Comparison of ENCODE assay signal across 8 cellular contexts in the genomic region with DNA sequence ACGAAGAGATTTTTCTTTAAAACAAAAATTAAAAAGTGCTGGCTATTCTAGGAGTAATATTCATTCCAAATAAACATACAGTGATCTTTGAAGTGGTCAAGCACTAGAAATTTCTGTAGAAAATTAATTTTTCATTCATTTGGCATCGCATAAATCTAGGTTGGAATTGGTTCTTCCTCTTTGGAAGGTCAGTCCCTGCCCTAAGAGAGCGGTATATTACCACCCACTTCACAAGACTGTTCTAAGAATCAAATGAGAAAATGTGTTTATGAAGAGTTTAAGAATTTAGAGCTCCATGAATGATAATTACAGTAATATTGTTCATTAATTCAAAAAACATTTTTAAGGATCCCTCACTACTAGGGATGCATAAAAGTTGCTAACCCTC. TPM values are rescaled to one million over a fixed set of nuclear protein-coding genes. Genes with fewer than 3 reads are reported as not detected.
DNase-seq lines count a peak whose midpoint lies in the region; ATAC-seq, FAIRE-seq and TF ChIP-seq lines count a peak whose summit lies in the region.

No MANE protein-coding gene starts in this region.

- ATAC-seq in mucosa of descending colon (no peak), GM21423 (IDR thresholded peaks at IDR 0.05; ENCODE audit: unreplicated experiment) (no peak)

- peaks cover 6% of the 10 kb centered on the region for H3K4me1 ChIP-seq in ACC112 (ENCODE audit: control insufficient read depth, insufficient read depth, low read length, unreplicated experiment)
- peaks cover 5% of the 10 kb centered on the region for H3K4me1 ChIP-seq in mammary epithelial cell (ENCODE audit: insufficient read depth, low read length)
- H3K4me1 ChIP-seq in mucosa of descending colon (ENCODE audit: low read depth) = peaks cover 7% of the 10 kb centered on the region

- H3K4me1 Mint-ChIP-seq in HFFc6 (ENCODE audit: low read depth) = peaks cover 23% of the 10 kb centered on the region

- H3K4me3 Mint-ChIP-seq in HFFc6 = peak overlapping the region; percentile 99

- BruUV-seq in mammary epithelial cell (replicated peaks; lab: Mats Ljungman, UMichigan) = no TSS peak

- peaks cover 20% of the 10 kb centered on the region for H3K79me2 ChIP-seq in ACC112 (ENCODE audit: control insufficient read depth, insufficient read depth, low read length, unreplicated experiment)
- peaks cover 23% of the 10 kb centered on the region for H3K79me2 ChIP-seq in mammary epithelial cell (ENCODE audit: insufficient read depth, low read length)

- 71% methylated on average over 3 of the region's 3 CpGs for WGBS in mammary epithelial cell (ENCODE audit: low coverage, missing lambda C conversion rate)

- peak overlapping the region; percentile 50 for H3K9ac ChIP-seq in mammary epithelial cell (ENCODE audit: insufficient read depth, low read length)

- no peak for FAIRE-seq in GM12891 (lab: Jason Lieb, UNC)

- intact Hi-C loops in mammary epithelial cell (cut with micrococcal nuclease) (loop anchor here (1.0 to 2.0 kb wide), 2 partner anchors 57 to 153 kb away; a partner anchor contains a TSS), mucosa of descending colon (cut with DNase I, micrococcal nuclease) (loop anchor here in 1 of 2 donors (10.0 kb wide), 1 partner anchor 151 kb away; no protein-coding TSS in a partner anchor)

- H3K36me3 ChIP-seq in ACC112 (ENCODE audit: insufficient read depth, low read length) (peaks cover 6% of the 10 kb centered on the region; the same call in 1 of the 2 replicates), mammary epithelial cell (ENCODE audit: insufficient read depth, low read length) (peaks cover 2% of the 10 kb centered on the region), mucosa of descending colon (ENCODE audit: low read depth) (no peaks in the 10 kb centered on the region)

- H3K27ac Mint-ChIP-seq in HFFc6 = peak overlapping the region; percentile 92

- no peak for TF ChIP-seq CTCF in HFFc6 (IDR thresholded peaks at IDR 0.05)
- no peak for TF ChIP-seq CTCF in mammary epithelial cell (conservative IDR thresholded peaks at IDR 0.05 in 1 of 2, IDR thresholded peaks at IDR 0.05 in 1 of 2; ENCODE audit: extremely low read depth in 1 of 2, insufficient read depth in 1 of 2, low read depth in 1 of 2, low read length in 2 of 2)
- TF ChIP-seq CTCF in mucosa of descending colon (IDR thresholded peaks at IDR 0.05) = no peak

- CTCF ChIA-PET in mammary epithelial cell (lab: Charles Lee; ENCODE audit: low non-redundant PET) = interaction anchor here (0.6 kb wide), 1 partner anchor 19 kb away, joined by 4 read pairs; no protein-coding TSS in a partner anchor

- H3K27me3 ChIP-seq in ACC112 (ENCODE audit: insufficient read depth, low read length) = no peaks in the 10 kb centered on the region
- no peaks in the 10 kb centered on the region for H3K27me3 ChIP-seq in mammary epithelial cell (ENCODE audit: insufficient read depth, low read length)

- in situ Hi-C loops in mammary epithelial cell (cut with MboI; ENCODE audit: low sequenced_read_pairs in 2 of 2) = no loop called here

- H3K27ac ChIP-seq in ACC112 (ENCODE audit: low read depth, low read length) (peak overlapping the region; percentile 35), mammary epithelial cell (ENCODE audit: insufficient read depth, low read depth, low read length) (peak overlapping the region; percentile 78)

- H3K4me2 ChIP-seq in mammary epithelial cell (ENCODE audit: insufficient read depth, low read depth, low read length) = peak overlapping the region; percentile 89

- H3K27me3 Mint-ChIP-seq in HFFc6 (ENCODE audit: insufficient read depth) = no peaks in the 10 kb centered on the region; the same call in 1 of the 2 replicates

- dilution Hi-C loops in mammary epithelial cell (cut with HindIII; ENCODE audit: low sequenced_read_pairs) = no loop called here

- no peaks in the 10 kb centered on the region for H3K9me3 Mint-ChIP-seq in HFFc6

- DNase-seq in HFFc6 (no peak), mammary epithelial cell (peak; percentile 4), mucosa of descending colon (no peak), NCI-H1436 (lab: John Stamatoyannopoulos, UW) (no peak), cerebellar nuclear complex (lab: John Stamatoyannopoulos, UW) (no peak), GM12891 (ENCODE audit: insufficient read length, low spot score) (no peak)

- peak overlapping the region; percentile 93 for H3K4me3 ChIP-seq in ACC112 (ENCODE audit: low read depth, low read length)
- H3K4me3 ChIP-seq in mammary epithelial cell (replicated peaks in 1 of 3; ENCODE audit: insufficient read depth in 1 of 3, low read depth in 2 of 3, low read length in 3 of 3) = peak overlapping the region; percentile 64 to 92 (median 79)
- peak overlapping the region; percentile 39 for H3K4me3 ChIP-seq in mucosa of descending colon

- H2AFZ ChIP-seq in ACC112 (ENCODE audit: low read length, unreplicated experiment) (peak overlapping the region; percentile 82), mammary epithelial cell (ENCODE audit: low read depth, low read length) (peak overlapping the region; percentile 94)

- TF ChIP-seq POLR2A in GM12891 (IDR thresholded peaks at IDR 0.05; ENCODE audit: low read depth, low read length) = no peak

- H4K20me1 ChIP-seq in mammary epithelial cell (ENCODE audit: insufficient read depth, low read length) = no peaks in the 10 kb centered on the region

- H3K9me3 ChIP-seq in mammary epithelial cell (replicated peaks; ENCODE audit: insufficient read depth, low read length) (no peaks in the 10 kb centered on the region), mucosa of descending colon (no peaks in the 10 kb centered on the region)

- no peaks in the 10 kb centered on the region for H3K36me3 Mint-ChIP-seq in HFFc6 (ENCODE audit: low read depth)

TF ChIP-seq in GM12891, 5 proteins besides CTCF, POLR2A, EP300 and RAD21:
- TF ChIP-seq SPI1 (IDR thresholded peaks at IDR 0.05; ENCODE audit: low read depth, low read length) (no peak), POU2F2 (IDR thresholded peaks at IDR 0.05; ENCODE audit: low read depth, low read length) (no peak), TAF1 (IDR thresholded peaks at IDR 0.05; ENCODE audit: low read depth, low read length) (no peak), POLR2AphosphoS5 (IDR thresholded peaks at IDR 0.05; ENCODE audit: low read depth, low read length) (no peak), PAX5 (IDR thresholded peaks at IDR 0.05; ENCODE audit: insufficient read depth, low read length, severe bottlenecking) (no peak)

RNA-seq across cellular contexts. Expression of a gene that starts 0.4 kb away (rescaled TPM):
- 1 to 10 TPM; 6.6 to 9.6 (median 9.0) TPM for total RNA-seq in HFFc6 (2021; fragmentation: NEBNext Ultra II Directional; extraction: Animal tissue kit (Norgen Biotek cat#: 25700))
- 10 to 100 TPM; 15.3 to 18.2 TPM for total RNA-seq in mammary epithelial cell
- 14.3 TPM for polyA plus RNA-seq in mammary epithelial cell
- 12.6 TPM for polyA minus RNA-seq in mammary epithelial cell
- total RNA-seq in mucosa of descending colon = 1 to 10 TPM; 7.9 to 8.2 (median 8.1) TPM
- polyA plus RNA-seq in GM12891 (2012; ENCODE audit: low read depth, missing spikeins) = 21.8 TPM

RNA-seq across cellular contexts. Expression of a gene that starts 10.6 kb away (rescaled TPM):
- total RNA-seq in HFFc6 (2021; fragmentation: NEBNext Ultra II Directional; extraction: Animal tissue kit (Norgen Biotek cat#: 25700)) = 100 to 1,000 TPM; 199 to 255 (median 241) TPM
- total RNA-seq in mammary epithelial cell (100 to 1,000 TPM in 1 of 2 donors, 10 to 100 TPM in 1; 97.6 to 169 TPM), mucosa of descending colon (100 to 1,000 TPM in 2 of 3 donors, 10 to 100 TPM in 1; 84.4 to 148 (median 122) TPM)
- 45.6 TPM for polyA plus RNA-seq in mammary epithelial cell
- 179 TPM for polyA minus RNA-seq in mammary epithelial cell
- polyA plus RNA-seq in GM12891 (2012; ENCODE audit: low read depth, missing spikeins) = 18.4 TPM

RNA-seq across cellular contexts. Expression of a gene that starts 56.5 kb away (rescaled TPM):
- 10 to 100 TPM; 23.7 to 29.9 (median 25.4) TPM for total RNA-seq in HFFc6 (2021; fragmentation: NEBNext Ultra II Directional; extraction: Animal tissue kit (Norgen Biotek cat#: 25700))
- total RNA-seq in mammary epithelial cell = 10 to 100 TPM; 34.3 to 36.3 TPM
- polyA plus RNA-seq in mammary epithelial cell = 12.6 TPM
- polyA minus RNA-seq in mammary epithelial cell = 7.0 TPM
- total RNA-seq in mucosa of descending colon = 10 to 100 TPM; 19.5 to 23.1 (median 21.1) TPM
- 12.8 TPM for polyA plus RNA-seq in GM12891 (2012; ENCODE audit: low read depth, missing spikeins)

Comparison
In these comparisons a context has a peak if more than half of its experiments do, and no peak if none do; other contexts are left out.
1. H3K4me3 ChIP-seq: peak in every context shown above with its lines; median percentile 93 in ACC112; 79 in mammary epithelial cell; 39 in mucosa of descending colon.